ENCODE assay signal across 7 cellular contexts in the genomic region with DNA sequence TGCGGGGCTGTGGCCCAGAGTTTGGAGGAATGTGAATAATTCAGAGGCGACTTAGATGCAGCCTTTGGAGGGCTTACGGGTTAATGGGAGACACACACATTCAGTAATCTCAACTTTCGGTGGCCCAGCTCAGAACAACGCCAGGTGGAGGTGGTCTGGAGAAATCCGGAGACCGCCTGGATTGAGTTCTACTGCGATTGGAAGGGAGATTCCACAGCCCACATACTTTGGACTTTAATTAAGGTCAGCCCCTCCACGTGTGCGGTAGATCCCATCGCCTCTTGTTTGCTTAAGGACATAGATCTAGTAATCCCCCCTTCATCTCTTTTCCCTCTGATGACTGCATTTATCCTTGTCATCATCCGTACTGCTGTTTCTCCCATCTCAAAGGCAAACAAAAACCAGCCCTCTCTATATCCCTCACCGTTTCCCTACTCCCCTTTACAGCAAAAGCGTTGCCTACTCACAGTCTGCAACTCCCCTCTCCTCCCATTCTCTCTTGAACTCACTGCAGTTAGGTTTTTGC. TPM values are rescaled to one million over a fixed set of nuclear protein-coding genes. Genes with fewer than 3 reads are reported as not detected.
A peak's percentile ranks its signal among the peaks of the same experiment; 100 is the strongest.
DNase-seq lines count a peak whose midpoint lies in the region; ATAC-seq and TF ChIP-seq lines count a peak whose summit lies in the region.

No MANE protein-coding gene starts in this region.

- H3K27me3 ChIP-seq in ascending aorta (no peaks in the 10 kb centered on the region), thyroid gland (no peaks in the 10 kb centered on the region)

- TF ChIP-seq EP300 in Ishikawa (IDR thresholded peaks at IDR 0.05; ENCODE audit: borderline replicate concordance), result no peak

- peak overlapping the region; percentile 87 to 95 for H3K27ac ChIP-seq in ascending aorta
- H3K27ac ChIP-seq in thyroid gland, result peak overlapping the region; percentile 90 to 94 (median 91)

- DNase-seq in GM12865 (ENCODE audit: low read depth) (no peak), ascending aorta (ENCODE audit: low spot score in 2 of 2) (no peak), left lobe of liver (ENCODE audit: low spot score) (no peak), thyroid gland (no peak), HPDE6-E6E7 (ENCODE audit: extremely low spot score) (no peak)

- peaks cover 16 to 18% of the 10 kb centered on the region in 2 donors for H3K36me3 ChIP-seq in ascending aorta
- peaks cover 0 to 12% of the 10 kb centered on the region in 2 donors for H3K36me3 ChIP-seq in thyroid gland

- TF ChIP-seq CTCF in GM12865 (IDR thresholded peaks at IDR 0.05; ENCODE audit: insufficient read depth, low read depth, low read length, missing control alignments), result no peak
- TF ChIP-seq CTCF in ascending aorta (IDR thresholded peaks at IDR 0.05), result no peak
- no peak for TF ChIP-seq CTCF in thyroid gland (IDR thresholded peaks at IDR 0.05)

- no peak for TF ChIP-seq RAD21 in Ishikawa (IDR thresholded peaks at IDR 0.05; ENCODE audit: low read depth)

- no peaks in the 10 kb centered on the region for H3K9me3 ChIP-seq in ascending aorta
- H3K9me3 ChIP-seq in thyroid gland, result no peaks in the 10 kb centered on the region

- WGBS in thyroid gland, 2 donors, result 1 to 3% methylated on average over 14 of the region's 14 CpGs

- intact Hi-C loops in ascending aorta (cut with DNase I) (loop anchor here (1.0 to 2.0 kb wide), 2 partner anchors 44 to 102 kb away; a partner anchor contains a TSS), thyroid gland (cut with DNase I) (loop anchor here (10.0 kb wide), 1 partner anchor 170 kb away; a partner anchor contains a TSS)

- ATAC-seq in left lobe of liver (peak; percentile 39), GM19452 (IDR thresholded peaks at IDR 0.05; ENCODE audit: unreplicated experiment) (no peak)

- H3K4me3 ChIP-seq in GM12865 (ENCODE audit: low read depth, low read length) (peak overlapping the region; percentile 71), ascending aorta (peak overlapping the region; percentile 72 to 86), thyroid gland (replicated peaks in 1 of 3) (peak overlapping the region; percentile 22 to 50 (median 38))

- H3K4me1 ChIP-seq in ascending aorta (peaks cover 9 to 24% of the 10 kb centered on the region in 2 donors), thyroid gland (peaks cover 19 to 27% of the 10 kb centered on the region in 2 donors)

- TF ChIP-seq POLR2A in thyroid gland (IDR thresholded peaks at IDR 0.05), result no peak

TF ChIP-seq in Ishikawa, 13 proteins besides CTCF, POLR2A, EP300 and RAD21:
- TF ChIP-seq TCF12 (IDR thresholded peaks at IDR 0.05; ENCODE audit: low read depth) (no peak), NFIC (IDR thresholded peaks at IDR 0.05) (no peak), TEAD4 (IDR thresholded peaks at IDR 0.05) (no peak), ZBTB7A (IDR thresholded peaks at IDR 0.05; ENCODE audit: low read depth) (no peak), TAF1 (IDR thresholded peaks at IDR 0.05; ENCODE audit: low read depth) (no peak; the same call in 1 of the 2 replicates), YY1 (IDR thresholded peaks at IDR 0.05; ENCODE audit: low read depth) (no peak)
- TF ChIP-seq, protein P1, sequence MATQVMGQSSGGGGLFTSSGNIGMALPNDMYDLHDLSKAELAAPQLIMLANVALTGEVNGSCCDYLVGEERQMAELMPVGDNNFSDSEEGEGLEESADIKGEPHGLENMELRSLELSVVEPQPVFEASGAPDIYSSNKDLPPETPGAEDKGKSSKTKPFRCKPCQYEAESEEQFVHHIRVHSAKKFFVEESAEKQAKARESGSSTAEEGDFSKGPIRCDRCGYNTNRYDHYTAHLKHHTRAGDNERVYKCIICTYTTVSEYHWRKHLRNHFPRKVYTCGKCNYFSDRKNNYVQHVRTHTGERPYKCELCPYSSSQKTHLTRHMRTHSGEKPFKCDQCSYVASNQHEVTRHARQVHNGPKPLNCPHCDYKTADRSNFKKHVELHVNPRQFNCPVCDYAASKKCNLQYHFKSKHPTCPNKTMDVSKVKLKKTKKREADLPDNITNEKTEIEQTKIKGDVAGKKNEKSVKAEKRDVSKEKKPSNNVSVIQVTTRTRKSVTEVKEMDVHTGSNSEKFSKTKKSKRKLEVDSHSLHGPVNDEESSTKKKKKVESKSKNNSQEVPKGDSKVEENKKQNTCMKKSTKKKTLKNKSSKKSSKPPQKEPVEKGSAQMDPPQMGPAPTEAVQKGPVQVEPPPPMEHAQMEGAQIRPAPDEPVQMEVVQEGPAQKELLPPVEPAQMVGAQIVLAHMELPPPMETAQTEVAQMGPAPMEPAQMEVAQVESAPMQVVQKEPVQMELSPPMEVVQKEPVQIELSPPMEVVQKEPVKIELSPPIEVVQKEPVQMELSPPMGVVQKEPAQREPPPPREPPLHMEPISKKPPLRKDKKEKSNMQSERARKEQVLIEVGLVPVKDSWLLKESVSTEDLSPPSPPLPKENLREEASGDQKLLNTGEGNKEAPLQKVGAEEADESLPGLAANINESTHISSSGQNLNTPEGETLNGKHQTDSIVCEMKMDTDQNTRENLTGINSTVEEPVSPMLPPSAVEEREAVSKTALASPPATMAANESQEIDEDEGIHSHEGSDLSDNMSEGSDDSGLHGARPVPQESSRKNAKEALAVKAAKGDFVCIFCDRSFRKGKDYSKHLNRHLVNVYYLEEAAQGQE (IDR thresholded peaks at IDR 0.05; ENCODE audit: low read depth), result 0 out of 2 replicates have a peak, but pooled peaks have one; percentile 4

RNA-seq across cellular contexts. Expression of a gene that starts 0.7 kb away (rescaled TPM):
- 56.1 TPM for total RNA-seq in ascending aorta
- total RNA-seq in left lobe of liver, result 58.6 TPM
- 100 to 1,000 TPM in 3 of 4 donors, 10 to 100 TPM in 1; 93.0 to 132 (median 101) TPM for total RNA-seq in thyroid gland

RNA-seq across cellular contexts. Expression of a gene that starts 32.6 kb away (rescaled TPM):
- 4.8 TPM for total RNA-seq in ascending aorta
- 1.6 TPM for total RNA-seq in left lobe of liver
- 1 to 10 TPM; 1.2 to 6.0 (median 2.9) TPM for total RNA-seq in thyroid gland

RNA-seq across cellular contexts. Expression of a gene that starts 32.7 kb away (rescaled TPM):
- total RNA-seq in ascending aorta, result 12.2 TPM
- 10.0 TPM for total RNA-seq in left lobe of liver
- 10 to 100 TPM in 1 of 4 donors, 1 to 10 TPM in 3; 5.1 to 20.0 (median 7.4) TPM for total RNA-seq in thyroid gland

RNA-seq across cellular contexts. Expression of a gene that starts 58.9 kb away (rescaled TPM):
- total RNA-seq in ascending aorta (21.8 TPM), left lobe of liver (13.6 TPM), thyroid gland (10 to 100 TPM; 62.1 to 97.3 (median 70.6) TPM)
